Comparison of ENCODE assay signal across 8 cellular contexts in genomic region chr11:125494987-125495725, GRCh38. TPM values are rescaled to one million over a fixed set of nuclear protein-coding genes. Genes with fewer than 3 reads are reported as not detected.
DNase-seq lines count a peak whose midpoint lies in the region; ATAC-seq and TF ChIP-seq lines count a peak whose summit lies in the region.

No MANE protein-coding gene starts in this region.

- H3K27ac ChIP-seq in esophagus squamous epithelium (peak overlapping the region; percentile 64 to 84 (median 73)), transverse colon (peak overlapping the region; percentile 66 to 85 (median 80)), PC-9 (no peak overlapping the region)

- H2AFZ ChIP-seq in PC-9 = no peak overlapping the region

- 3 to 17% methylated on average over 4 to 5 of the region's 55 CpGs for WGBS in esophagus squamous epithelium, 2 donors
- WGBS in transverse colon (ENCODE audit: low coverage in 1 of 2), 2 donors = 4% methylated on average over 51 of the region's 55 CpGs; no CpG with 5 or more reads in 1 of the 2 donors

- TF ChIP-seq POLR2A in esophagus squamous epithelium (IDR thresholded peaks at IDR 0.05) = no peak
- no peak for TF ChIP-seq POLR2A in transverse colon (IDR thresholded peaks at IDR 0.05)

- H3K4me3 Mint-ChIP-seq in activated CD8-positive, alpha-beta T cell treated with anti-CD3 and anti-CD28 coated beads for 36 hours = peak overlapping the region; percentile 73

- H3K27me3 ChIP-seq in esophagus squamous epithelium (peaks cover 0 to 46% (median 3%) of the 10 kb centered on the region in 4 donors), mononuclear cell (ENCODE audit: insufficient read depth, low read length) (peaks cover 54% of the 10 kb centered on the region), transverse colon (peaks cover 37% of the 10 kb centered on the region), PC-9 (ENCODE audit: insufficient read depth, low read depth) (no peaks in the 10 kb centered on the region)

- DNase-seq in AG10803 (ENCODE audit: low read depth) (peak; percentile 39), GM20000 (ENCODE audit: low spot score) (peak; percentile 61), esophagus squamous epithelium (lab: John Stamatoyannopoulos, UW) (no peak), transverse colon (no peak), PC-9 (no peak), H4 (ENCODE audit: low spot score) (no peak)
- peak; percentile 10 for DNase-seq in activated CD8-positive, alpha-beta T cell treated with anti-CD3 and anti-CD28 coated beads for 36 hours

- no peaks in the 10 kb centered on the region for H3K36me3 Mint-ChIP-seq in activated CD8-positive, alpha-beta T cell treated with anti-CD3 and anti-CD28 coated beads for 36 hours (ENCODE audit: low read depth)

- no peak for TF ChIP-seq CTCF in AG10803 (conservative IDR thresholded peaks at IDR 0.05; ENCODE audit: low read length)
- no peak for TF ChIP-seq CTCF in GM20000 (IDR thresholded peaks at IDR 0.05; ENCODE audit: extremely low read depth, missing control alignments)
- no peak for TF ChIP-seq CTCF in activated CD8-positive, alpha-beta T cell treated with anti-CD3 and anti-CD28 coated beads for 36 hours (IDR thresholded peaks at IDR 0.05)
- no peak for TF ChIP-seq CTCF in esophagus squamous epithelium (IDR thresholded peaks at IDR 0.05)
- TF ChIP-seq CTCF in transverse colon (IDR thresholded peaks at IDR 0.05) = no peak
- TF ChIP-seq CTCF in PC-9 (conservative IDR thresholded peaks at IDR 0.05) = no peak

- POLR2A ChIA-PET in activated CD8-positive, alpha-beta T cell treated with anti-CD3 and anti-CD28 coated beads for 36 hours (lab: Charles Lee) = no interaction called here
- POLR2A ChIA-PET in PC-9 (lab: Charles Lee; ENCODE audit: unreplicated experiment) = no interaction called here

- H3K4me1 Mint-ChIP-seq in activated CD8-positive, alpha-beta T cell treated with anti-CD3 and anti-CD28 coated beads for 36 hours (ENCODE audit: low read depth) = peaks cover 17% of the 10 kb centered on the region

- CTCF ChIA-PET in activated CD8-positive, alpha-beta T cell treated with anti-CD3 and anti-CD28 coated beads for 36 hours (lab: Charles Lee) = no interaction called here
- CTCF ChIA-PET in PC-9 (lab: Charles Lee) = no interaction called here

- no peaks in the 10 kb centered on the region for H3K9me2 ChIP-seq in PC-9 (ENCODE audit: insufficient read depth)

- H3K27ac Mint-ChIP-seq in activated CD8-positive, alpha-beta T cell treated with anti-CD3 and anti-CD28 coated beads for 36 hours = no peak overlapping the region

- no peaks in the 10 kb centered on the region for H3F3A ChIP-seq in PC-9 (ENCODE audit: insufficient read depth, low read depth)

- H3K4me3 ChIP-seq in AG10803 (ENCODE audit: low read length) (peak overlapping the region; percentile 78), esophagus squamous epithelium (peak overlapping the region; percentile 48 to 79 (median 58)), mononuclear cell (ENCODE audit: low read length) (peak overlapping the region; percentile 36), transverse colon (peak overlapping the region; percentile 26 to 57 (median 46)), PC-9 (no peak overlapping the region)

- no peaks in the 10 kb centered on the region for H4K20me1 ChIP-seq in PC-9 (ENCODE audit: insufficient read depth)

- no peaks in the 10 kb centered on the region for H3K9me3 ChIP-seq in esophagus squamous epithelium
- H3K9me3 ChIP-seq in mononuclear cell (ENCODE audit: low read depth, low read length) = no peaks in the 10 kb centered on the region
- no peaks in the 10 kb centered on the region for H3K9me3 ChIP-seq in transverse colon
- H3K9me3 ChIP-seq in PC-9 (ENCODE audit: insufficient read depth, low read depth) = no peaks in the 10 kb centered on the region

- H3K9me3 Mint-ChIP-seq in activated CD8-positive, alpha-beta T cell treated with anti-CD3 and anti-CD28 coated beads for 36 hours = no peaks in the 10 kb centered on the region

- H3K79me2 ChIP-seq in PC-9 (ENCODE audit: low read depth) = no peaks in the 10 kb centered on the region

- intact Hi-C loops in activated CD8-positive, alpha-beta T cell treated with anti-CD3 and anti-CD28 coated beads for 36 hours (cut with micrococcal nuclease) = no loop called here
- intact Hi-C loops in esophagus squamous epithelium (cut with DNase I) = no loop called here
- intact Hi-C loops in transverse colon (cut with DNase I; ENCODE audit: low total_unique reads) = loop anchor here (5.0 kb wide), 2 partner anchors 698 to 1507 kb away; partner anchors contain the start of gene KIRREL3
- intact Hi-C loops in PC-9 (cut with micrococcal nuclease; ENCODE audit: unreplicated experiment) = no loop called here

- no TSS peak for BruUV-seq in PC-9 (replicated peaks; lab: Mats Ljungman, UMichigan)

- in situ Hi-C loops in transverse colon (cut with MboI; ENCODE audit: low pct_ligation_motif_present in 1 of 4, low pct_unique_long_range_greater_than_20kb in 1 of 4, low sequenced_read_pairs in 3 of 4) = no loop called here

- peaks cover 41% of the 10 kb centered on the region for H3K27me3 Mint-ChIP-seq in activated CD8-positive, alpha-beta T cell treated with anti-CD3 and anti-CD28 coated beads for 36 hours

- no peak for ATAC-seq in activated CD8-positive, alpha-beta T cell treated with anti-CD3 and anti-CD28 coated beads for 36 hours

- TF ChIP-seq EP300 in transverse colon (IDR thresholded peaks at IDR 0.05; ENCODE audit: low read depth) = no peak

- H3K36me3 ChIP-seq in esophagus squamous epithelium = no peaks in the 10 kb centered on the region
- H3K36me3 ChIP-seq in transverse colon = no peaks in the 10 kb centered on the region
- no peaks in the 10 kb centered on the region for H3K36me3 ChIP-seq in PC-9 (ENCODE audit: low read depth)

- H3K4me1 ChIP-seq in esophagus squamous epithelium (peaks cover 12 to 28% (median 15%) of the 10 kb centered on the region in 3 donors), mononuclear cell (ENCODE audit: insufficient read depth, low read length) (peaks cover 21% of the 10 kb centered on the region), transverse colon (peaks cover 0 to 15% (median 7%) of the 10 kb centered on the region in 4 donors), PC-9 (replicated peaks; ENCODE audit: insufficient read depth) (no peaks in the 10 kb centered on the region)

- H3K4me2 ChIP-seq in PC-9 = no peak overlapping the region

RNA-seq across cellular contexts. Expression of gene FEZ1, which starts 0.9 kb away (rescaled TPM):
- total RNA-seq in activated CD8-positive, alpha-beta T cell treated with anti-CD3 and anti-CD28 coated beads for 36 hours = 1 to 10 TPM; 4.5 to 6.0 TPM
- total RNA-seq in esophagus squamous epithelium = 10 to 100 TPM in 2 of 4 donors, 1 to 10 TPM in 1, not detected in 1; 7.6 to 19.3 (median 12.6) TPM
- total RNA-seq in mononuclear cell = 3.7 TPM
- total RNA-seq in transverse colon = 10 to 100 TPM in 2 of 4 donors, 1 to 10 TPM in 2; 5.2 to 12.2 (median 10.1) TPM
- total RNA-seq in PC-9 (2021) = 0.57 and 1.3 TPM in 2 replicates
- total RNA-seq in H4 (2014; rRNA removed; shearing (Covaris generic)) = 1.8 and 2.9 TPM in 2 replicates

Comparison
In these comparisons a context has a peak if more than half of its experiments do, and no peak if none do; other contexts are left out.
1. DNase-seq: peak in AG10803 (single experiment), GM20000 (single experiment) and activated CD8-positive, alpha-beta T cell treated with anti-CD3 and anti-CD28 coated beads for 36 hours (single experiment); none in esophagus squamous epithelium (single experiment), transverse colon (single experiment), PC-9 (0 of 2) and H4 (single experiment).